ENCODE assay signal across 28 cellular contexts in the genomic region with DNA sequence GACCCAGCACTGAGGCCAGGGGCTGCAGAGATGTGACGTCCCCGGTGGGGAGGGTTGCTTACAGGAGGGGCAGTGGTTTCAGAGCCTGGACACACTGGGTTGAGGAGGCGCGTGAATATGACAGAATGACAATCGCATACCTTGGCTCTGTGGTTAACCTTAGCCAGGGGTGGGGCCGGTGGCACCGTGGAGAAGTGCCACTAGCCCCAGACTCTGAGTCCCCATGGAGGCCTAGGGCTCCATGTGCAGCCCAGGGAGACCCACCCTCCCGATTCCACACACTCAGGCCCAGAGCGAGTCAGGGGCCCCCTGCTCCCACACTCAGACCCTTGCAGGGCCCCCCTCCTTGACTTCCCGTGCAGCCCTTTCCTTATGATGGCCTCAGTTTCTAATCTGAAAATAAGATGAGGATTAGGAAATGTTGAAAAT. TPM values are rescaled to one million over a fixed set of nuclear protein-coding genes. Genes with fewer than 3 reads are reported as not detected.
A peak's percentile ranks its signal among the peaks of the same experiment; 100 is the strongest.
DNase-seq lines count a peak whose midpoint lies in the region; ATAC-seq, FAIRE-seq and TF ChIP-seq lines count a peak whose summit lies in the region.
"Had no signal": no experiment of that assay in that cellular context is flagged by ENCODE, and none has a peak within 500 bp of the region (broad histone marks: within the 10 kb centered on the region; RNA-seq: fewer than 3 reads in every experiment).

No MANE protein-coding gene starts in this region.

- H3K27ac ChIP-seq in left ventricle myocardium inferior (replicated peaks) (no peak overlapping the region), kidney (ENCODE audit: low read depth in 2 of 2, low read length in 2 of 2) (no peak overlapping the region), OCI-LY7 (ENCODE audit: low read depth, low read length, poor library complexity, severe bottlenecking) (no peak overlapping the region)
- H3K27ac ChIP-seq: GM23248, prostate gland, uterus, VCaP had no signal

- peaks cover 82% of the 10 kb centered on the region for H3K27me3 Mint-ChIP-seq in WTC11 (ENCODE audit: low read depth)

- TF ChIP-seq CTCF in left ventricle myocardium inferior (IDR thresholded peaks at IDR 0.05; ENCODE audit: borderline replicate concordance) (no peak), WTC11 (IDR thresholded peaks at IDR 0.05) (no peak), kidney (IDR thresholded peaks at IDR 0.05; ENCODE audit: borderline replicate concordance, extremely low read depth, insufficient read depth) (no peak), OCI-LY7 (conservative IDR thresholded peaks at IDR 0.05; ENCODE audit: low read length) (no peak)

- CTCF ChIA-PET in WTC11 (lab: Charles Lee) = interaction anchor here (6.0 kb wide), 1 partner anchor 41 kb away, joined by 35 read pairs; no protein-coding TSS in a partner anchor
- CTCF ChIA-PET in OCI-LY7 (lab: Charles Lee; ENCODE audit: unreplicated experiment) = no interaction called here

- H3K4me1 Mint-ChIP-seq in WTC11 = peaks cover 3% of the 10 kb centered on the region; the same call in 1 of the 2 replicates

- H4K20me1 ChIP-seq in OCI-LY7 (ENCODE audit: insufficient read depth, low read length) = no peaks in the 10 kb centered on the region

- H3K9me2 ChIP-seq in OCI-LY7 (ENCODE audit: insufficient read depth, low read length) = no peaks in the 10 kb centered on the region

- H3K36me3 Mint-ChIP-seq in WTC11 = no peaks in the 10 kb centered on the region
- H3K36me3 Mint-ChIP-seq: CD4-positive, CD25-positive, alpha-beta regulatory T cell; memory B cell; stimulated activated memory B cell treated with anti-CD40 and anti-IgM and Interleukin-4, amounts not matched to agents 10 μg/mL and 1 μg/mL and 100 μg/mL, for 72 hours had no signal

- no peak overlapping the region for H2AFZ ChIP-seq in OCI-LY7 (ENCODE audit: low read length)

- no peak for FAIRE-seq in kidney (lab: Jason Lieb, UNC)
- FAIRE-seq: A204.1 had no signal

- ATAC-seq in Right ventricle myocardium inferior (no peak), WTC11 (no peak), GM19328 (IDR thresholded peaks at IDR 0.05; ENCODE audit: unreplicated experiment) (no peak)
- ATAC-seq in stimulated activated naive CD8-positive, alpha-beta T cell treated with anti-CD3 and anti-CD28 coated beads, Interleukin-15, Interleukin-2, amounts not matched to agents 100 U/mL and 50 U/mL, for 24 hours = no peak
- ATAC-seq: left colon; PC-3; stimulated activated memory B cell treated with anti-CD40 and anti-IgM and Interleukin-4, amounts not matched to agents 10 μg/mL and 1 μg/mL and 100 μg/mL, for 72 hours had no signal

- H3K4me3 ChIP-seq in left ventricle myocardium inferior (no peak overlapping the region), kidney (ENCODE audit: low read length in 2 of 2) (no peak overlapping the region), OCI-LY7 (ENCODE audit: low read depth, low read length, poor library complexity, severe bottlenecking) (no peak overlapping the region)
- H3K4me3 ChIP-seq: GM23248, prostate gland, uterus had no signal

- H3K9ac ChIP-seq in kidney (ENCODE audit: low read length in 2 of 2) = no peak overlapping the region
- H3K9ac ChIP-seq: GM23248 had no signal

- DNase-seq in Right ventricle myocardium inferior (ENCODE audit: missing footprints) = peak; percentile 27
- no peak for DNase-seq in left ventricle myocardium inferior
- DNase-seq in WTC11 (ENCODE audit: low spot score) = peak; percentile 5
- peak; percentile 49 for DNase-seq in kidney
- peak; percentile 0 for DNase-seq in stimulated activated naive CD8-positive, alpha-beta T cell treated with anti-CD3 and anti-CD28 coated beads, Interleukin-15, Interleukin-2, amounts not matched to agents 100 U/mL and 50 U/mL, for 24 hours
- no peak for DNase-seq in OCI-LY7 (ENCODE audit: low spot score)
- DNase-seq in central memory CD4-positive, alpha-beta T cell = no peak
- DNase-seq: activated CD4-positive, alpha-beta T cell treated with anti-CD3 and anti-CD28 coated beads for 4 hours; activated naive CD4-positive, alpha-beta T cell treated with Interleukin-2 at 50 U/mL for 16 hours; activated T-cell treated with anti-CD3 and anti-CD28 coated beads, Interleukin-2, amount 50 U/mL, for 48 hours; AML-193; CD4-positive, CD25-positive, alpha-beta regulatory T cell; left colon; NCI-H1930; NCI-H526; NK-92 treated with Interleukin-12 subunit alpha and Interleukin-12 subunit beta, amount 100 ng/mL, for 24 hours; PC-3; SIG-M5; SW 1271; T1000 had no signal

- H3K9me3 Mint-ChIP-seq in WTC11 = no peaks in the 10 kb centered on the region
- H3K9me3 Mint-ChIP-seq: CD4-positive, CD25-positive, alpha-beta regulatory T cell; memory B cell; stimulated activated memory B cell treated with anti-CD40 and anti-IgM and Interleukin-4, amounts not matched to agents 10 μg/mL and 1 μg/mL and 100 μg/mL, for 72 hours had no signal

- intact Hi-C loops in Right ventricle myocardium inferior (cut with DNase I) = no loop called here
- intact Hi-C loops in left ventricle myocardium inferior (cut with micrococcal nuclease) = no loop called here
- intact Hi-C loops in kidney (cut with DNase I) = no loop called here
- intact Hi-C loops in OCI-LY7 (cut with micrococcal nuclease; ENCODE audit: unreplicated experiment) = no loop called here

- H3K4me1 ChIP-seq in left ventricle myocardium inferior = peaks cover 44% of the 10 kb centered on the region
- H3K4me1 ChIP-seq in kidney (ENCODE audit: control insufficient read depth in 1 of 2, insufficient read depth in 1 of 2, low read depth in 1 of 2, low read length in 2 of 2) = no peaks in the 10 kb centered on the region
- H3K4me1 ChIP-seq in OCI-LY7 (ENCODE audit: insufficient read depth, low read length, poor library complexity, severe bottlenecking) = peaks cover 12% of the 10 kb centered on the region
- H3K4me1 ChIP-seq: prostate gland, uterus had no signal

- H3K36me3 ChIP-seq in left ventricle myocardium inferior = no peaks in the 10 kb centered on the region
- no peaks in the 10 kb centered on the region for H3K36me3 ChIP-seq in kidney (ENCODE audit: control insufficient read depth in 1 of 2, insufficient read depth in 2 of 2, low read length in 2 of 2)
- H3K36me3 ChIP-seq in OCI-LY7 (ENCODE audit: insufficient read depth, low read length) = no peaks in the 10 kb centered on the region
- H3K36me3 ChIP-seq: prostate gland, uterus had no signal

- H3K27me3 ChIP-seq in left ventricle myocardium inferior (ENCODE audit: low read depth) = peaks cover 89% of the 10 kb centered on the region
- H3K27me3 ChIP-seq: uterus had no signal

- H3K79me2 ChIP-seq in OCI-LY7 (ENCODE audit: insufficient read depth, low read depth, low read length) = no peaks in the 10 kb centered on the region

- no peak overlapping the region for H3K27ac Mint-ChIP-seq in WTC11
- H3K27ac Mint-ChIP-seq: CD4-positive, CD25-positive, alpha-beta regulatory T cell; memory B cell; stimulated activated memory B cell treated with anti-CD40 and anti-IgM and Interleukin-4, amounts not matched to agents 10 μg/mL and 1 μg/mL and 100 μg/mL, for 72 hours had no signal

- no TSS peak for BruUV-seq in OCI-LY7 (replicated peaks; lab: Mats Ljungman, UMichigan)

- H3K4me2 ChIP-seq in OCI-LY7 (ENCODE audit: low read length) = no peak overlapping the region

- H3K9me3 ChIP-seq in left ventricle myocardium inferior (replicated peaks) (no peaks in the 10 kb centered on the region), kidney (ENCODE audit: control insufficient read depth in 1 of 2, low read length in 2 of 2) (no peaks in the 10 kb centered on the region), OCI-LY7 (ENCODE audit: low read length) (no peaks in the 10 kb centered on the region)
- H3K9me3 ChIP-seq: prostate gland, uterus had no signal

- POLR2A ChIA-PET in WTC11 (lab: Charles Lee) (no interaction called here), OCI-LY7 (lab: Charles Lee) (no interaction called here)

- no peak overlapping the region for H3K4me3 Mint-ChIP-seq in WTC11
- H3K4me3 Mint-ChIP-seq: CD4-positive, CD25-positive, alpha-beta regulatory T cell; memory B cell; stimulated activated memory B cell treated with anti-CD40 and anti-IgM and Interleukin-4, amounts not matched to agents 10 μg/mL and 1 μg/mL and 100 μg/mL, for 72 hours had no signal

TF ChIP-seq in WTC11, 78 proteins besides CTCF, POLR2A, EP300 and RAD21 (continues in another document):
- TF ChIP-seq AR (CRISPR knock-in tag; IDR thresholded peaks at IDR 0.05) = no peak
- TF ChIP-seq ZNF423 (CRISPR knock-in tag; IDR thresholded peaks at IDR 0.05) = no peak
- no peak for TF ChIP-seq NFE2L1 (CRISPR knock-in tag; IDR thresholded peaks at IDR 0.05)
- no peak for TF ChIP-seq ZNF263 (CRISPR knock-in tag; IDR thresholded peaks at IDR 0.05; ENCODE audit: low read depth)

RNA-seq across cellular contexts. Expression of gene ACR, which starts 3.6 kb away (rescaled TPM):
- total RNA-seq in Right ventricle myocardium inferior (0.27 TPM), left ventricle myocardium inferior (0.30 TPM), WTC11 (2021) (0.18 to 0.55 TPM (median 0.46 TPM) in 3 replicates), kidney (1.6 TPM), OCI-LY7 (2022) (not detected in 2 replicates)
- 1.0 TPM for polyA plus RNA-seq in kidney (ENCODE audit: insufficient read depth, low read depth, low replicate concordance)
- not detected in 2 replicates for total RNA-seq in OCI-LY7 (2014; rRNA removed; shearing (Covaris generic))
- total RNA-seq: CD4-positive, CD25-positive, alpha-beta regulatory T cell; GM23248; PC-3 had no signal
- polyA plus RNA-seq: CD4-positive, CD25-positive, alpha-beta regulatory T cell; GM23248 had no signal

RNA-seq across cellular contexts. Expression of gene RABL2B, which starts 49.1 kb away (rescaled TPM):
- 6.8 TPM for total RNA-seq in Right ventricle myocardium inferior
- total RNA-seq in left ventricle myocardium inferior = 8.7 TPM
- total RNA-seq in WTC11 (2021) = 22.4 to 24.0 TPM (median 23.2 TPM) in 3 replicates
- 43.5 TPM for total RNA-seq in kidney
- 26.2 TPM for polyA plus RNA-seq in kidney (ENCODE audit: insufficient read depth, low read depth, low replicate concordance)
- total RNA-seq in OCI-LY7 (2014; rRNA removed; shearing (Covaris generic)) = 7.6 and 13.9 TPM in 2 replicates
- 26.0 and 26.2 TPM in 2 replicates for total RNA-seq in OCI-LY7 (2022)

Comparison
In these comparisons a context has a peak if more than half of its experiments do, and no peak if none do; other contexts are left out.
1. DNase-seq: peak in Right ventricle myocardium inferior (single experiment), WTC11 (single experiment), kidney (single experiment) and stimulated activated naive CD8-positive, alpha-beta T cell treated with anti-CD3 and anti-CD28 coated beads, Interleukin-15, Interleukin-2, amounts not matched to agents 100 U/mL and 50 U/mL, for 24 hours (single experiment); none in left ventricle myocardium inferior (single experiment), OCI-LY7 (single experiment) and central memory CD4-positive, alpha-beta T cell (single experiment).